Comparison of ENCODE assay signal across 14 cellular contexts in genomic region chr6:169965657-169966311, GRCh38.
"Had no signal": no experiment of that assay in that cellular context is flagged by ENCODE, and none has a peak within 500 bp of the region (broad histone marks: within the 10 kb centered on the region; RNA-seq: fewer than 3 reads in every experiment).

No MANE protein-coding gene starts in this region.

- H3K36me3 ChIP-seq: adrenal gland, heart left ventricle, left lung, neutrophil, thyroid gland had no signal

- H3K9me3 ChIP-seq: adrenal gland, heart left ventricle, left lung, neutrophil, thyroid gland had no signal

- ATAC-seq: activated CD4-positive, CD25-positive, alpha-beta regulatory T cell treated with anti-CD3 and anti-CD28 coated beads, Interleukin-2, amount 50 U/mL, for 24 hours; heart left ventricle; left lung had no signal

- H3K27me3 ChIP-seq: thyroid gland had no signal

- H3K4me3 ChIP-seq: adrenal gland, coronary artery, heart left ventricle, left lung, thyroid gland had no signal

- DNase-seq: activated CD4-positive, alpha-beta T cell treated with anti-CD3 and anti-CD28 coated beads, Interleukin-2, amount 50 U/mL, for 4 hours; activated naive CD4-positive, alpha-beta T cell treated with anti-CD3 and anti-CD28 coated beads, Interleukin-2, amount 50 U/mL, for 16 hours; activated T-cell treated with anti-CD3 and anti-CD28 coated beads for 4 hours; caudate nucleus; effector CD4-positive, alpha-beta T cell; stimulated activated CD4-positive, alpha-beta T cell treated with anti-CD3 and anti-CD28 coated beads, Interleukin-4, amount 100 ng/mL, for 1 hour; SW 1271; thyroid gland had no signal

- H3K4me1 ChIP-seq: adrenal gland had no signal

- H3K27ac ChIP-seq: adrenal gland, coronary artery, heart left ventricle, left lung, neutrophil, thyroid gland had no signal
